9 cellular contexts compared by ENCODE assay signal in the genomic region with DNA sequence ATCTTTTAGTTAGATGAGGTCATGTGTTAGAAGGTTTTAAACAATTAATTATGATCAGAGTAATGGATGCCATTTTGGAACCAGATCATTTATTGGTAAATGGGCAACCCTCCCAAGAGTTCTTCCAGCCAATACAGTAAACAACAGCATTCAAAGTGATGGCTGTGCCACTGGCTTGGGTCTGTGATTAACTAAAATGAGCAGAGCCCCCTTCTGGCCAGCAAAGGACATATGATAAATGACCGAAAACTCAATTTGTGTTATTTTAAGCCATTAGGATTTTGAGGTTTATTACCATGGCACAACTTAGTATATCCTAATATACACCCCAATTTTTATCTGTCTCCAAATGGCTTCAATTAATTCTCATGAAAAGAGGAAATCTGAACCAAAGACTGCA.
DNase-seq lines count a peak whose midpoint lies in the region; FAIRE-seq and TF ChIP-seq lines count a peak whose summit lies in the region.
"Had no signal": no experiment of that assay in that cellular context is flagged by ENCODE, and none has a peak within 500 bp of the region (broad histone marks: within the 10 kb centered on the region; RNA-seq: fewer than 3 reads in every experiment).

No MANE protein-coding gene starts in this region.

- TF ChIP-seq CTCF in GM10266 (IDR thresholded peaks at IDR 0.05; ENCODE audit: control insufficient read depth, insufficient read depth, low read depth, missing control alignments) (peak; percentile 28), fibroblast of the aortic adventitia (IDR thresholded peaks at IDR 0.05; ENCODE audit: insufficient read depth, low read length) (peak; percentile 25)

- FAIRE-seq in A204.1 (lab: Jason Lieb, UNC): peak; percentile 30
- FAIRE-seq: TTC549 had no signal

- no peak overlapping the region for H3K4me3 ChIP-seq in fibroblast of the aortic adventitia (ENCODE audit: low read depth, low read length)

- DNase-seq in GM10266 (ENCODE audit: extremely low spot score) (peak; percentile 7), NCI-H460 (ENCODE audit: extremely low read depth, low read depth) (peak; percentile 8), fibroblast of the aortic adventitia (ENCODE audit: low read depth) (peak; percentile 9), hypothalamus (lab: John Stamatoyannopoulos, UW) (no peak)
- no peak for DNase-seq in stimulated activated naive CD4-positive, alpha-beta T cell (lab: John Stamatoyannopoulos, UW)
- DNase-seq in stimulated activated CD4-positive, alpha-beta T cell treated with anti-CD3 and anti-CD28 coated beads, Interleukin-2, amount 100 ng/mL, for 48 hours: no peak
- DNase-seq in activated effector memory CD4-positive, alpha-beta T cell treated with anti-CD3 and anti-CD28 coated beads, Interleukin-2, amount 50 U/mL, for 16 hours: no peak

Comparison
In these comparisons a context has a peak if more than half of its experiments do, and no peak if none do; other contexts are left out.
1. DNase-seq: peak in GM10266 (single experiment), NCI-H460 (single experiment) and fibroblast of the aortic adventitia (single experiment); none in stimulated activated naive CD4-positive, alpha-beta T cell (0 of 6), stimulated activated CD4-positive, alpha-beta T cell treated with anti-CD3 and anti-CD28 coated beads, Interleukin-2, amount 100 ng/mL, for 48 hours (0 of 2), hypothalamus (0 of 51) and activated effector memory CD4-positive, alpha-beta T cell treated with anti-CD3 and anti-CD28 coated beads, Interleukin-2, amount 50 U/mL, for 16 hours (single experiment).